In the genomic region with DNA sequence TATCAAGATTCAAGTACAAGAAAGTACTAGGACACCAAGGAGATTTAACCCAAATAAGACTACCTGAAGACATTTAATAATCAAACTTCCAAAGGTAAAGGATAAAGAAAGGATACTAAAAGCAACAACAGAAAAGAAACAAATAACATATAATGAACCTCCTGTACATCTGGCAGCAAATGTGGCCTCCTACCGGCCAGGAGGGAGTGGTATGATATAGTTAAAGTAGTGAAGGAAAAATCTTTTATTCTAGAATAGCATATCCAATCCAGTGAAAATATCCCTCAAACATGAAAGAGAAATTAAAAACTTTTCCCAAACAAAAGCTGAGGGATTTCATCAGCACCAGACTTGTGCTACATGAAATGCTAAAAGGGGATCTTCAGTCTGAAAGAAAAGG, we compare ENCODE assay signal across 26 cellular contexts.
DNase-seq lines count a peak whose midpoint lies in the region; ATAC-seq and TF ChIP-seq lines count a peak whose summit lies in the region.
"Had no signal": no experiment of that assay in that cellular context is flagged by ENCODE, and none has a peak within 500 bp of the region (broad histone marks: within the 10 kb centered on the region; RNA-seq: fewer than 3 reads in every experiment).

No MANE protein-coding gene starts in this region.

- H4K20me1 ChIP-seq in Karpas-422 (ENCODE audit: insufficient read depth, low read depth, low read length), result no peaks in the 10 kb centered on the region

- no peaks in the 10 kb centered on the region for H3K9me2 ChIP-seq in Karpas-422 (replicated peaks; ENCODE audit: insufficient read depth, low read length)

- H3K4me3 ChIP-seq in Karpas-422 (ENCODE audit: low read length), result no peak overlapping the region
- H3K4me3 ChIP-seq: pancreas, transverse colon had no signal

- no peaks in the 10 kb centered on the region for H3K79me2 ChIP-seq in Karpas-422 (ENCODE audit: low read length)

- TF ChIP-seq CTCF in C4-2B (conservative IDR thresholded peaks at IDR 0.05), result peak; percentile 26

- H3K27ac ChIP-seq in C4-2B (no peak overlapping the region), Karpas-422 (ENCODE audit: low read length) (no peak overlapping the region)
- H3K27ac ChIP-seq: pancreas, RWPE1, transverse colon had no signal

- H3K9me3 ChIP-seq in Karpas-422 (ENCODE audit: low read length), result no peaks in the 10 kb centered on the region
- H3K9me3 ChIP-seq: pancreas, transverse colon had no signal

- H2AFZ ChIP-seq in Karpas-422 (ENCODE audit: low read length), result no peak overlapping the region

- H3K4me1 ChIP-seq in Karpas-422 (ENCODE audit: low read length), result no peaks in the 10 kb centered on the region
- H3K4me1 ChIP-seq: pancreas, transverse colon had no signal

- H3K4me2 ChIP-seq in Karpas-422 (ENCODE audit: low read depth, low read length, poor library complexity, severe bottlenecking), result no peak overlapping the region

- no peaks in the 10 kb centered on the region for H3K36me3 ChIP-seq in Karpas-422 (ENCODE audit: insufficient read depth, low read length)
- H3K36me3 ChIP-seq: pancreas, transverse colon had no signal

- H3K9ac ChIP-seq in Karpas-422 (ENCODE audit: low read length), result no peak overlapping the region

- 0 out of 3 replicates have a peak, but pooled peaks have one; percentile 37 for ATAC-seq in SK-N-SH treated with all-trans-retinoic acid at 6 μM for 48 hours
- ATAC-seq in HG02623 (IDR thresholded peaks at IDR 0.05; ENCODE audit: unreplicated experiment), result no peak
- no peak for ATAC-seq in HG03432 (IDR thresholded peaks at IDR 0.05; ENCODE audit: unreplicated experiment)
- ATAC-seq: HepG2; left ventricle myocardium superior; pancreas; stimulated activated effector memory CD8-positive, alpha-beta T cell treated with anti-CD3 and anti-CD28 coated beads, Interleukin-12 subunit alpha, Interleukin-12 subunit beta, amount 100 ng/mL, for 72 hours had no signal

- DNase-seq in Karpas-422, result peak; percentile 60
- peak; percentile 2 for DNase-seq in fibroblast of peridontal ligament (ENCODE audit: extremely low read depth)
- no peak for DNase-seq in OCI-M2 (lab: John Stamatoyannopoulos, UW; ENCODE audit: unreplicated experiment)
- DNase-seq in AG08395 (ENCODE audit: low spot score), result no peak
- DNase-seq: ACHN; activated B cell treated with CpG ODN at 0.5 μM for 24 hours; activated CD4-positive, alpha-beta T cell treated with anti-CD3 and anti-CD28 coated beads, Interleukin-2, amount 50 U/mL, for 4 hours; activated naive CD4-positive, alpha-beta T cell treated with anti-CD3 and anti-CD28 coated beads, Interleukin-2, amount 10 ng/mL, durations not matched to agents 7 days and 5 days; amniotic stem cell; Calu3; CD4-positive, CD25-positive, alpha-beta regulatory T cell; DMS79; H9; head of caudate nucleus; left ventricle myocardium superior; NCI-H1436 treated with DMSO at 0.1 percent for 48 hours; NCI-H226; pancreas; transverse colon had no signal

- H3K27me3 ChIP-seq in Karpas-422 (ENCODE audit: low read length), result no peaks in the 10 kb centered on the region
- H3K27me3 ChIP-seq: pancreas, transverse colon had no signal

TF ChIP-seq in SK-N-SH treated with all-trans-retinoic acid at 6 μM for 48 hours, 23 proteins besides CTCF, POLR2A, EP300 and RAD21:
- TF ChIP-seq ZFP30 (CRISPR knock-in tag; IDR thresholded peaks at IDR 0.05), result no peak
- no peak for TF ChIP-seq ZNF8 (CRISPR knock-in tag; IDR thresholded peaks at IDR 0.05)
- TF ChIP-seq, protein P1, sequence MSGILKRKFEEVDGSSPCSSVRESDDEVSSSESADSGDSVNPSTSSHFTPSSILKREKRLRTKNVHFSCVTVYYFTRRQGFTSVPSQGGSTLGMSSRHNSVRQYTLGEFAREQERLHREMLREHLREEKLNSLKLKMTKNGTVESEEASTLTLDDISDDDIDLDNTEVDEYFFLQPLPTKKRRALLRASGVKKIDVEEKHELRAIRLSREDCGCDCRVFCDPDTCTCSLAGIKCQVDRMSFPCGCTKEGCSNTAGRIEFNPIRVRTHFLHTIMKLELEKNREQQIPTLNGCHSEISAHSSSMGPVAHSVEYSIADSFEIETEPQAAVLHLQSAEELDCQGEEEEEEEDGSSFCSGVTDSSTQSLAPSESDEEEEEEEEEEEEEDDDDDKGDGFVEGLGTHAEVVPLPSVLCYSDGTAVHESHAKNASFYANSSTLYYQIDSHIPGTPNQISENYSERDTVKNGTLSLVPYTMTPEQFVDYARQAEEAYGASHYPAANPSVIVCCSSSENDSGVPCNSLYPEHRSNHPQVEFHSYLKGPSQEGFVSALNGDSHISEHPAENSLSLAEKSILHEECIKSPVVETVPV (CRISPR knock-in tag; IDR thresholded peaks at IDR 0.05), result no peak
- no peak for TF ChIP-seq ZNF70 (CRISPR knock-in tag; IDR thresholded peaks at IDR 0.05)
- no peak for TF ChIP-seq ISL1 (CRISPR knock-in tag; IDR thresholded peaks at IDR 0.05)
- TF ChIP-seq ZFP3 (CRISPR knock-in tag; IDR thresholded peaks at IDR 0.05), result no peak
- TF ChIP-seq SNAI2 (CRISPR knock-in tag; IDR thresholded peaks at IDR 0.05), result no peak
- TF ChIP-seq, protein P2, sequence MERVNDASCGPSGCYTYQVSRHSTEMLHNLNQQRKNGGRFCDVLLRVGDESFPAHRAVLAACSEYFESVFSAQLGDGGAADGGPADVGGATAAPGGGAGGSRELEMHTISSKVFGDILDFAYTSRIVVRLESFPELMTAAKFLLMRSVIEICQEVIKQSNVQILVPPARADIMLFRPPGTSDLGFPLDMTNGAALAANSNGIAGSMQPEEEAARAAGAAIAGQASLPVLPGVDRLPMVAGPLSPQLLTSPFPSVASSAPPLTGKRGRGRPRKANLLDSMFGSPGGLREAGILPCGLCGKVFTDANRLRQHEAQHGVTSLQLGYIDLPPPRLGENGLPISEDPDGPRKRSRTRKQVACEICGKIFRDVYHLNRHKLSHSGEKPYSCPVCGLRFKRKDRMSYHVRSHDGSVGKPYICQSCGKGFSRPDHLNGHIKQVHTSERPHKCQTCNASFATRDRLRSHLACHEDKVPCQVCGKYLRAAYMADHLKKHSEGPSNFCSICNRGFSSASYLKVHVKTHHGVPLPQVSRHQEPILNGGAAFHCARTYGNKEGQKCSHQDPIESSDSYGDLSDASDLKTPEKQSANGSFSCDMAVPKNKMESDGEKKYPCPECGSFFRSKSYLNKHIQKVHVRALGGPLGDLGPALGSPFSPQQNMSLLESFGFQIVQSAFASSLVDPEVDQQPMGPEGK (CRISPR knock-in tag; IDR thresholded peaks at IDR 0.05; ENCODE audit: borderline replicate concordance), result no peak
- no peak for TF ChIP-seq ARNTL (CRISPR knock-in tag; IDR thresholded peaks at IDR 0.05; ENCODE audit: borderline replicate concordance, low read depth)
- no peak for TF ChIP-seq TCF4 (CRISPR knock-in tag; IDR thresholded peaks at IDR 0.05; ENCODE audit: borderline replicate concordance)
- no peak for TF ChIP-seq CSDC2 (CRISPR knock-in tag; IDR thresholded peaks at IDR 0.05)
- no peak for TF ChIP-seq PPARA (CRISPR knock-in tag; IDR thresholded peaks at IDR 0.05; ENCODE audit: borderline replicate concordance)
- TF ChIP-seq ZNF565 (CRISPR knock-in tag; conservative IDR thresholded peaks at IDR 0.05; ENCODE audit: low read depth), result no peak

Comparison
In these comparisons a context has a peak if more than half of its experiments do, and no peak if none do; other contexts are left out.
1. DNase-seq: peak in Karpas-422 (single experiment) and fibroblast of peridontal ligament (single experiment); none in OCI-M2 (single experiment) and AG08395 (single experiment).